13 cellular contexts compared by ENCODE assay signal in genomic region chr4:915595-915994, GRCh38. TPM values are rescaled to one million over a fixed set of nuclear protein-coding genes. Genes with fewer than 3 reads are reported as not detected.
DNase-seq lines count a peak whose midpoint lies in the region; ATAC-seq and TF ChIP-seq lines count a peak whose summit lies in the region.
"Had no signal": no experiment of that assay in that cellular context is flagged by ENCODE, and none has a peak within 500 bp of the region (broad histone marks: within the 10 kb centered on the region; RNA-seq: fewer than 3 reads in every experiment).

No MANE protein-coding gene starts in this region.

- peaks cover 5% of the 10 kb centered on the region; the same call in 1 of the 2 replicates for H4K20me1 ChIP-seq in GM23248 (ENCODE audit: insufficient read depth)

- peak; percentile 82 for ATAC-seq in activated CD8-positive, alpha-beta T cell treated with anti-CD3 and anti-CD28 coated beads for 36 hours
- ATAC-seq in left lung: peak; percentile 67
- no peak for ATAC-seq in HG02588 (IDR thresholded peaks at IDR 0.05; ENCODE audit: unreplicated experiment)
- ATAC-seq in HG02678 (IDR thresholded peaks at IDR 0.05; ENCODE audit: unreplicated experiment): no peak
- no peak for ATAC-seq in GM21576 (IDR thresholded peaks at IDR 0.05; ENCODE audit: unreplicated experiment)

- H3K9me3 Mint-ChIP-seq in activated CD8-positive, alpha-beta T cell treated with anti-CD3 and anti-CD28 coated beads for 36 hours: peaks cover 4% of the 10 kb centered on the region
- peaks cover 5% of the 10 kb centered on the region for H3K9me3 Mint-ChIP-seq in chondrocyte (ENCODE audit: low read depth)

- H3F3A ChIP-seq in GM23248 (ENCODE audit: insufficient read depth): no peaks in the 10 kb centered on the region

- POLR2A ChIA-PET in activated CD8-positive, alpha-beta T cell treated with anti-CD3 and anti-CD28 coated beads for 36 hours (lab: Charles Lee): no interaction called here

- H3K27ac ChIP-seq in GM23248 (no peak overlapping the region), left lung (peak overlapping the region in 1 of 2 donors; percentile 26)
- H3K27ac ChIP-seq: WERI-Rb-1 had no signal

- WGBS in GM23248 (ENCODE audit: low coverage in 1 of 2, low lambda C conversion rate in 2 of 2, missing lambda C conversion rate in 2 of 2), 2 experiments: 48 to 53% methylated on average over 8 of the region's 8 CpGs

- TF ChIP-seq CTCF in activated CD8-positive, alpha-beta T cell treated with anti-CD3 and anti-CD28 coated beads for 36 hours (IDR thresholded peaks at IDR 0.05): no peak
- no peak for TF ChIP-seq CTCF in left lung (IDR thresholded peaks at IDR 0.05)
- TF ChIP-seq CTCF in chondrocyte (IDR thresholded peaks at IDR 0.05): no peak

- no peaks in the 10 kb centered on the region for H3K9me3 ChIP-seq in GM23248 (ENCODE audit: low read depth)
- no peaks in the 10 kb centered on the region for H3K9me3 ChIP-seq in left lung

- H3K27ac Mint-ChIP-seq in activated CD8-positive, alpha-beta T cell treated with anti-CD3 and anti-CD28 coated beads for 36 hours: peak overlapping the region; percentile 28
- no peak overlapping the region for H3K27ac Mint-ChIP-seq in chondrocyte (ENCODE audit: unreplicated experiment)

- DNase-seq in AG08395 (ENCODE audit: low spot score) (peak; percentile 30), GM23248 (peak; percentile 55), left lung (peak in 1 of 2 donors; percentile 31), chondrocyte (ENCODE audit: low spot score) (no peak)
- peak; percentile 25 for DNase-seq in activated CD8-positive, alpha-beta T cell treated with anti-CD3 and anti-CD28 coated beads for 36 hours
- DNase-seq: COR-L47, NCI-H510A, occipital lobe, WERI-Rb-1 had no signal

- H3K4me3 ChIP-seq in GM23248 (no peak overlapping the region), left lung (no peak overlapping the region)

- H2AFZ ChIP-seq in GM23248: no peak overlapping the region

- H3K36me3 Mint-ChIP-seq in activated CD8-positive, alpha-beta T cell treated with anti-CD3 and anti-CD28 coated beads for 36 hours (ENCODE audit: low read depth): peaks cover 18% of the 10 kb centered on the region
- peaks cover 2% of the 10 kb centered on the region for H3K36me3 Mint-ChIP-seq in chondrocyte (ENCODE audit: low read depth)

- H3K4me1 ChIP-seq in GM23248 (ENCODE audit: insufficient read depth): no peaks in the 10 kb centered on the region
- peaks cover 4 to 40% of the 10 kb centered on the region in 2 donors for H3K4me1 ChIP-seq in left lung

- no peaks in the 10 kb centered on the region for H3K9me2 ChIP-seq in GM23248 (ENCODE audit: insufficient read depth)

- CTCF ChIA-PET in activated CD8-positive, alpha-beta T cell treated with anti-CD3 and anti-CD28 coated beads for 36 hours (lab: Charles Lee): interaction anchor here (0.7 kb wide), 1 partner anchor 196 kb away, joined by 3 read pairs; no protein-coding TSS in a partner anchor

- peak overlapping the region; percentile 40 for H3K4me3 Mint-ChIP-seq in activated CD8-positive, alpha-beta T cell treated with anti-CD3 and anti-CD28 coated beads for 36 hours
- no peak overlapping the region for H3K4me3 Mint-ChIP-seq in chondrocyte (ENCODE audit: unreplicated experiment)
- H3K4me3 Mint-ChIP-seq: brain had no signal

- H3K27me3 ChIP-seq in GM23248 (replicated peaks; ENCODE audit: insufficient read depth): no peaks in the 10 kb centered on the region
- H3K27me3 ChIP-seq in left lung: no peaks in the 10 kb centered on the region

- peaks cover 40% of the 10 kb centered on the region for H3K4me1 Mint-ChIP-seq in activated CD8-positive, alpha-beta T cell treated with anti-CD3 and anti-CD28 coated beads for 36 hours (ENCODE audit: low read depth)
- H3K4me1 Mint-ChIP-seq in chondrocyte (ENCODE audit: low read depth): peaks cover 10% of the 10 kb centered on the region

- H3K9ac ChIP-seq in GM23248: peak overlapping the region; percentile 30; the same call in 1 of the 2 replicates

- H3K36me3 ChIP-seq in GM23248 (ENCODE audit: low read depth) (no peaks in the 10 kb centered on the region), left lung (peaks cover 0 to 27% of the 10 kb centered on the region in 2 donors)

- in situ Hi-C loops in GM23248 (cut with MboI): no loop called here

- H3K27me3 Mint-ChIP-seq in activated CD8-positive, alpha-beta T cell treated with anti-CD3 and anti-CD28 coated beads for 36 hours: no peaks in the 10 kb centered on the region
- H3K27me3 Mint-ChIP-seq in chondrocyte (ENCODE audit: low read depth): no peaks in the 10 kb centered on the region

- peaks cover 90% of the 10 kb centered on the region for H3K79me2 ChIP-seq in GM23248 (ENCODE audit: insufficient read depth)

- intact Hi-C loops in activated CD8-positive, alpha-beta T cell treated with anti-CD3 and anti-CD28 coated beads for 36 hours (cut with micrococcal nuclease): no loop called here
- intact Hi-C loops in left lung (cut with DNase I): no loop called here

- H3K4me2 ChIP-seq in GM23248 (ENCODE audit: unreplicated experiment): no peak overlapping the region

RNA-seq across cellular contexts. Expression of gene GAK, which starts 16.5 kb away (rescaled TPM):
- 86.7 and 88.8 TPM in 2 replicates for total RNA-seq in GM23248 (2014; rRNA removed; shearing (Covaris generic))
- 38.0 and 41.1 TPM in 2 replicates for polyA plus RNA-seq in GM23248 (2016; fragmentation: Nextera tagmentation; extraction: Ambion mirVana)
- 100 to 1,000 TPM in 1 of 2 experiments, 10 to 100 TPM in 1; 97.8 to 102 TPM for total RNA-seq in activated CD8-positive, alpha-beta T cell treated with anti-CD3 and anti-CD28 coated beads for 36 hours
- 100 to 1,000 TPM; 109 to 121 TPM for total RNA-seq in left lung
- 61.4 to 85.7 TPM (median 69.2 TPM) in 3 replicates for total RNA-seq in chondrocyte

RNA-seq across cellular contexts. Expression of gene TMEM175, which starts 16.7 kb away (rescaled TPM):
- 36.5 and 38.3 TPM in 2 replicates for total RNA-seq in GM23248 (2014; rRNA removed; shearing (Covaris generic))
- 29.8 and 31.2 TPM in 2 replicates for polyA plus RNA-seq in GM23248 (2016; fragmentation: Nextera tagmentation; extraction: Ambion mirVana)
- total RNA-seq in activated CD8-positive, alpha-beta T cell treated with anti-CD3 and anti-CD28 coated beads for 36 hours: 10 to 100 TPM; 11.0 to 11.2 TPM
- total RNA-seq in left lung (10 to 100 TPM; 29.9 to 31.5 TPM), chondrocyte (25.5 to 47.5 TPM (median 26.1 TPM) in 3 replicates)

RNA-seq across cellular contexts. Expression of gene DGKQ, which starts 57.8 kb away (rescaled TPM):
- total RNA-seq in GM23248 (2014; rRNA removed; shearing (Covaris generic)): 16.8 and 18.2 TPM in 2 replicates
- 1.4 and 1.9 TPM in 2 replicates for polyA plus RNA-seq in GM23248 (2016; fragmentation: Nextera tagmentation; extraction: Ambion mirVana)
- 10 to 100 TPM; 14.3 to 16.7 TPM for total RNA-seq in activated CD8-positive, alpha-beta T cell treated with anti-CD3 and anti-CD28 coated beads for 36 hours
- total RNA-seq in left lung (10 to 100 TPM; 15.8 to 19.8 TPM), chondrocyte (15.4 to 18.6 TPM (median 17.2 TPM) in 3 replicates)

Comparison
In these comparisons a context has a peak if more than half of its experiments do, and no peak if none do; other contexts are left out.
1. ATAC-seq: peak in activated CD8-positive, alpha-beta T cell treated with anti-CD3 and anti-CD28 coated beads for 36 hours (single experiment) and left lung (single experiment); none in HG02588 (single experiment), HG02678 (single experiment) and GM21576 (single experiment).